7 cellular contexts compared by ENCODE assay signal in genomic region chr1:149075505-149076127, GRCh38. TPM values are rescaled to one million over a fixed set of nuclear protein-coding genes. Genes with fewer than 3 reads are reported as not detected.
DNase-seq lines count a peak whose midpoint lies in the region; ATAC-seq and TF ChIP-seq lines count a peak whose summit lies in the region.
"Not testable (repeated sequence)": the region's sequence is repeated elsewhere in the genome, so short reads cannot be mapped to it uniquely, and the experiment has no call there.

No MANE protein-coding gene starts in this region.

- not testable (repeated sequence) for H3K9me2 ChIP-seq in neural cell (ENCODE audit: insufficient read depth, low read length)

- TF ChIP-seq CTCF in A673 (conservative IDR thresholded peaks at IDR 0.05; ENCODE audit: low read depth, low read length) (0 out of 2 replicates have a peak, but pooled peaks have one; percentile 19), LNCAP (IDR thresholded peaks at IDR 0.05) (peak; percentile 46), RWPE1 (conservative IDR thresholded peaks at IDR 0.05; ENCODE audit: low read depth) (peak; percentile 14; the same call in 1 of the 2 replicates), WTC11 (IDR thresholded peaks at IDR 0.05) (0 out of 2 replicates have a peak, but pooled peaks have one; percentile 17), endothelial cell (IDR thresholded peaks at IDR 0.05; ENCODE audit: unreplicated experiment) (peak; percentile 40), neural cell (IDR thresholded peaks at IDR 0.05; ENCODE audit: poor library complexity, severe bottlenecking) (peak; percentile 8)
- peak; percentile 16 for TF ChIP-seq CTCF in CD8-positive, alpha-beta T cell (IDR thresholded peaks at IDR 0.05)

- not testable (repeated sequence) for H3K9ac ChIP-seq in neural cell (ENCODE audit: low read length)

- H3F3A ChIP-seq in neural cell (ENCODE audit: insufficient read depth, low read length, poor library complexity, severe bottlenecking), result not testable (repeated sequence)

- DNase-seq in A673 (ENCODE audit: low spot score); CD8-positive, alpha-beta T cell; RWPE1 (ENCODE audit: low spot score); WTC11 (ENCODE audit: low spot score); endothelial cell (ENCODE audit: low spot score): not testable (repeated sequence)

- not testable (repeated sequence) for H3K9me3 Mint-ChIP-seq in CD8-positive, alpha-beta T cell; WTC11; endothelial cell (ENCODE audit: unreplicated experiment)

- H3K27me3 Mint-ChIP-seq in CD8-positive, alpha-beta T cell (ENCODE audit: low read depth); WTC11 (ENCODE audit: low read depth); endothelial cell (ENCODE audit: unreplicated experiment): not testable (repeated sequence)

- TF ChIP-seq EP300 in neural cell (conservative IDR thresholded peaks at IDR 0.05; ENCODE audit: poor library complexity, severe bottlenecking), result not testable (repeated sequence)

- H3K9me3 ChIP-seq in A673 (ENCODE audit: low read depth, low read length, poor library complexity, severe bottlenecking); CD8-positive, alpha-beta T cell (ENCODE audit: low read length); neural cell (ENCODE audit: low read length): not testable (repeated sequence)

- ATAC-seq in CD8-positive, alpha-beta T cell; WTC11: not testable (repeated sequence)

- H3K36me3 Mint-ChIP-seq in CD8-positive, alpha-beta T cell, result peaks cover 12% of the 10 kb centered on the region
- H3K36me3 Mint-ChIP-seq in WTC11; endothelial cell (ENCODE audit: low read depth, unreplicated experiment): not testable (repeated sequence)

- H3K27ac ChIP-seq in A673 (ENCODE audit: low read depth, low read length, poor library complexity, severe bottlenecking); CD8-positive, alpha-beta T cell (ENCODE audit: low read depth, low read length); RWPE1; neural cell (ENCODE audit: low read length): not testable (repeated sequence)

- H3K27ac Mint-ChIP-seq in CD8-positive, alpha-beta T cell; WTC11; endothelial cell (ENCODE audit: unreplicated experiment): not testable (repeated sequence)

- H3K36me3 ChIP-seq in A673 (ENCODE audit: insufficient read depth, low read length, poor library complexity, severe bottlenecking); CD8-positive, alpha-beta T cell (ENCODE audit: insufficient read depth, low read length); neural cell (ENCODE audit: insufficient read depth, low read length): not testable (repeated sequence)

- CTCF ChIA-PET in A673 (lab: Charles Lee); CD8-positive, alpha-beta T cell (lab: Charles Lee); RWPE1 (lab: Yijun Ruan, JAX); WTC11 (lab: Charles Lee): not testable (repeated sequence)

- not testable (repeated sequence) for H2AFZ ChIP-seq in neural cell (ENCODE audit: low read depth, low read length)

- intact Hi-C loops in A673 (cut with micrococcal nuclease; ENCODE audit: unreplicated experiment); CD8-positive, alpha-beta T cell (cut with DNase I, micrococcal nuclease): not testable (repeated sequence)

- H3K27me3 ChIP-seq in A673 (replicated peaks; ENCODE audit: insufficient read depth, low read depth, low read length, poor library complexity); CD8-positive, alpha-beta T cell (ENCODE audit: insufficient read depth, low read length); neural cell (ENCODE audit: insufficient read depth, low read depth, low read length): not testable (repeated sequence)

- H4K20me1 ChIP-seq in neural cell (ENCODE audit: insufficient read depth), result not testable (repeated sequence)

- not testable (repeated sequence) for TF ChIP-seq RAD21 in neural cell (conservative IDR thresholded peaks at IDR 0.05)

- not testable (repeated sequence) for H3K4me2 ChIP-seq in neural cell (ENCODE audit: low read length)

- POLR2A ChIA-PET in A673 (lab: Charles Lee; ENCODE audit: low non-redundant PET); CD8-positive, alpha-beta T cell (lab: Charles Lee); RWPE1 (lab: Yijun Ruan, JAX; ENCODE audit: low non-redundant PET); WTC11 (lab: Charles Lee): not testable (repeated sequence)

- H3K4me3 Mint-ChIP-seq in CD8-positive, alpha-beta T cell; WTC11; endothelial cell (ENCODE audit: unreplicated experiment): not testable (repeated sequence)

- not testable (repeated sequence) for H3K4me1 Mint-ChIP-seq in CD8-positive, alpha-beta T cell (ENCODE audit: low read depth); WTC11; endothelial cell (ENCODE audit: unreplicated experiment)

- not testable (repeated sequence) for H3K4me3 ChIP-seq in A673 (ENCODE audit: low read depth, low read length, poor library complexity, severe bottlenecking); CD8-positive, alpha-beta T cell (ENCODE audit: low read depth, low read length); neural cell (ENCODE audit: low read length)

- H3K79me2 ChIP-seq in neural cell (replicated peaks; ENCODE audit: insufficient read depth, low read length), result not testable (repeated sequence)

- H3K4me1 ChIP-seq in A673 (ENCODE audit: insufficient read depth, low read length, poor library complexity, severe bottlenecking); CD8-positive, alpha-beta T cell (ENCODE audit: insufficient read depth, low read length): not testable (repeated sequence)

- not testable (repeated sequence) for BruUV-seq in A673 (replicated peaks; lab: Mats Ljungman, UMichigan)

RNA-seq across cellular contexts. Expression of gene NBPF9, which starts 27.7 kb away (rescaled TPM):
- total RNA-seq in A673 (2021) (37.0 and 40.2 TPM in 2 replicates), WTC11 (2021) (2.5 to 4.5 TPM (median 2.9 TPM) in 3 replicates), endothelial cell (ENCODE audit: unreplicated experiment) (31.6 TPM)
- total RNA-seq in CD8-positive, alpha-beta T cell, result 10 to 100 TPM; 19.9 to 20.5 TPM
- 40.2 and 41.6 TPM in 2 replicates for polyA plus RNA-seq in neural cell
- 29.7 and 35.4 TPM in 2 replicates for polyA minus RNA-seq in neural cell
